In genomic region chr4:185773419-185773818, GRCh38 we compare ENCODE assay signal across 12 cellular contexts. TPM values are rescaled to one million over a fixed set of nuclear protein-coding genes. Genes with fewer than 3 reads are reported as not detected.
DNase-seq lines count a peak whose midpoint lies in the region; ATAC-seq and TF ChIP-seq lines count a peak whose summit lies in the region.
"Had no signal": no experiment of that assay in that cellular context is flagged by ENCODE, and none has a peak within 500 bp of the region (broad histone marks: within the 10 kb centered on the region; RNA-seq: fewer than 3 reads in every experiment).

No MANE protein-coding gene starts in this region.

- H3K36me3 ChIP-seq in WERI-Rb-1 (no peaks in the 10 kb centered on the region), cardiac muscle cell (peaks cover 3% of the 10 kb centered on the region), muscle layer of duodenum (ENCODE audit: control insufficient read depth in 1 of 2, insufficient read depth in 2 of 2, low read length in 2 of 2) (peaks cover 0 to 4% of the 10 kb centered on the region in 2 donors), transverse colon (no peaks in the 10 kb centered on the region)
- no peaks in the 10 kb centered on the region for H3K36me3 ChIP-seq in naive thymus-derived CD4-positive, alpha-beta T cell (ENCODE audit: control insufficient read depth in 2 of 3, insufficient read depth in 3 of 3, low read length in 3 of 3)

- H3K4me1 Mint-ChIP-seq in naive thymus-derived CD4-positive, alpha-beta T cell: no peaks in the 10 kb centered on the region
- H3K4me1 Mint-ChIP-seq: activated naive CD8-positive, alpha-beta T cell treated with anti-CD3 and anti-CD28 coated beads, Interleukin-2, amount 10 ng/mL, durations not matched to agents 7 days and 5 days had no signal

- H3K27ac Mint-ChIP-seq in naive thymus-derived CD4-positive, alpha-beta T cell: no peak overlapping the region
- H3K27ac Mint-ChIP-seq: activated naive CD8-positive, alpha-beta T cell treated with anti-CD3 and anti-CD28 coated beads, Interleukin-2, amount 10 ng/mL, durations not matched to agents 7 days and 5 days had no signal

- TF ChIP-seq EP300 in transverse colon (IDR thresholded peaks at IDR 0.05; ENCODE audit: low read depth): no peak

- H3K4me3 Mint-ChIP-seq in naive thymus-derived CD4-positive, alpha-beta T cell: no peak overlapping the region
- H3K4me3 Mint-ChIP-seq: activated naive CD8-positive, alpha-beta T cell treated with anti-CD3 and anti-CD28 coated beads, Interleukin-2, amount 10 ng/mL, durations not matched to agents 7 days and 5 days had no signal

- peak overlapping the region; percentile 24 for H3K4me3 ChIP-seq in WERI-Rb-1 (ENCODE audit: low read depth, low read length)
- peak overlapping the region; percentile 60 for H3K4me3 ChIP-seq in cardiac muscle cell
- H3K4me3 ChIP-seq in muscle layer of duodenum (ENCODE audit: low read depth in 1 of 2, low read length in 2 of 2): peak overlapping the region; percentile 7 to 45
- H3K4me3 ChIP-seq in transverse colon: peak overlapping the region in 2 of 4 donors; percentile 13 to 27
- H3K4me3 ChIP-seq in naive thymus-derived CD4-positive, alpha-beta T cell (ENCODE audit: low read length): no peak overlapping the region

- H3K4me1 ChIP-seq in cardiac muscle cell (ENCODE audit: low read depth) (peaks cover 55% of the 10 kb centered on the region), muscle layer of duodenum (ENCODE audit: control insufficient read depth in 1 of 2, insufficient read depth in 2 of 2, low read length in 2 of 2) (peaks cover 0 to 7% of the 10 kb centered on the region in 2 donors), transverse colon (peaks cover 5 to 28% (median 20%) of the 10 kb centered on the region in 4 donors)
- no peaks in the 10 kb centered on the region for H3K4me1 ChIP-seq in naive thymus-derived CD4-positive, alpha-beta T cell (ENCODE audit: control insufficient read depth in 2 of 2, insufficient read depth in 2 of 2, low read length in 2 of 2)

- H3K27me3 ChIP-seq in WERI-Rb-1 (ENCODE audit: insufficient read depth, low read depth, severe bottlenecking) (no peaks in the 10 kb centered on the region), cardiac muscle cell (no peaks in the 10 kb centered on the region), muscle layer of duodenum (ENCODE audit: low read depth, low read length) (no peaks in the 10 kb centered on the region), transverse colon (no peaks in the 10 kb centered on the region)
- H3K27me3 ChIP-seq in naive thymus-derived CD4-positive, alpha-beta T cell (ENCODE audit: control insufficient read depth in 2 of 2, insufficient read depth in 2 of 2, low read length in 2 of 2): no peaks in the 10 kb centered on the region

- TF ChIP-seq CTCF in WERI-Rb-1 (IDR thresholded peaks at IDR 0.05; ENCODE audit: low read depth, low read length): peak; percentile 43; the same call in 1 of the 2 replicates
- no peak for TF ChIP-seq CTCF in cardiac muscle cell (IDR thresholded peaks at IDR 0.05; ENCODE audit: low read depth, low read length)
- TF ChIP-seq CTCF in transverse colon (IDR thresholded peaks at IDR 0.05): no peak
- no peak for TF ChIP-seq CTCF in RWPE1 (conservative IDR thresholded peaks at IDR 0.05; ENCODE audit: low read depth)

- peaks cover 0 to 22% (median 6%) of the 10 kb centered on the region in 11 donors for H3K9me3 Mint-ChIP-seq in naive thymus-derived CD4-positive, alpha-beta T cell

- POLR2A ChIA-PET in naive thymus-derived CD4-positive, alpha-beta T cell (lab: Charles Lee): no interaction called here
- POLR2A ChIA-PET in RWPE1 (lab: Yijun Ruan, JAX; ENCODE audit: low non-redundant PET): no interaction called here

- H3K9me3 ChIP-seq in WERI-Rb-1 (ENCODE audit: severe bottlenecking) (peaks cover 2% of the 10 kb centered on the region), cardiac muscle cell (ENCODE audit: low read depth) (no peaks in the 10 kb centered on the region), muscle layer of duodenum (ENCODE audit: control insufficient read depth in 1 of 2, low read length in 2 of 2) (no peaks in the 10 kb centered on the region), transverse colon (no peaks in the 10 kb centered on the region)
- H3K9me3 ChIP-seq in naive thymus-derived CD4-positive, alpha-beta T cell (ENCODE audit: control insufficient read depth in 2 of 3, low read length in 3 of 3): no peaks in the 10 kb centered on the region

- peaks cover 5 to 27% (median 13%) of the 10 kb centered on the region in 5 donors for H3K27me3 Mint-ChIP-seq in naive thymus-derived CD4-positive, alpha-beta T cell

- WGBS in transverse colon (ENCODE audit: low coverage in 1 of 2), 2 donors: 65 to 88% methylated on average over 2 to 11 of the region's 11 CpGs

- no peak for TF ChIP-seq POLR2A in transverse colon (IDR thresholded peaks at IDR 0.05)

- peak overlapping the region; percentile 18 for H3K27ac ChIP-seq in WERI-Rb-1
- H3K27ac ChIP-seq in cardiac muscle cell: peak overlapping the region; percentile 86
- H3K27ac ChIP-seq in muscle layer of duodenum (ENCODE audit: low read length): peak overlapping the region; percentile 58
- peak overlapping the region; percentile 58 to 62 (median 60) for H3K27ac ChIP-seq in transverse colon
- H3K27ac ChIP-seq in naive thymus-derived CD4-positive, alpha-beta T cell (ENCODE audit: low read depth, low read length): no peak overlapping the region
- H3K27ac ChIP-seq in RWPE1: no peak overlapping the region

- in situ Hi-C loops in transverse colon (cut with MboI; ENCODE audit: low pct_ligation_motif_present in 1 of 4, low pct_unique_long_range_greater_than_20kb in 1 of 4, low sequenced_read_pairs in 3 of 4): no loop called here

- intact Hi-C loops in transverse colon (cut with DNase I; ENCODE audit: low total_unique reads): no loop called here
- intact Hi-C loops in naive thymus-derived CD4-positive, alpha-beta T cell (cut with micrococcal nuclease): no loop called here

- peaks cover 0 to 4% (median 0%) of the 10 kb centered on the region in 5 donors for H3K36me3 Mint-ChIP-seq in naive thymus-derived CD4-positive, alpha-beta T cell
- H3K36me3 Mint-ChIP-seq: activated naive CD8-positive, alpha-beta T cell treated with anti-CD3 and anti-CD28 coated beads, Interleukin-2, amount 10 ng/mL, durations not matched to agents 7 days and 5 days had no signal

- no peak for ATAC-seq in naive thymus-derived CD4-positive, alpha-beta T cell

- DNase-seq in WERI-Rb-1: peak; percentile 89
- peak in 1 of 2 donors; percentile 66 for DNase-seq in cardiac muscle cell (ENCODE audit: low read depth in 1 of 2, low spot score in 1 of 2)
- no peak for DNase-seq in transverse colon
- no peak for DNase-seq in naive thymus-derived CD4-positive, alpha-beta T cell
- no peak for DNase-seq in RWPE1 (ENCODE audit: low spot score)
- no peak for DNase-seq in COR-L47 (lab: John Stamatoyannopoulos, UW)
- DNase-seq in stimulated activated CD4-positive, alpha-beta T cell treated with anti-CD3 and anti-CD28 coated beads, Interleukin-4, amount 100 ng/mL, for 24 hours: no peak
- DNase-seq: activated naive CD8-positive, alpha-beta T cell treated with anti-CD3 and anti-CD28 coated beads, Interleukin-2, amount 10 ng/mL, durations not matched to agents 7 days and 5 days; DMS 273 treated with DMSO at 0.1 percent for 48 hours; KG1; SW 1271 had no signal

- CTCF ChIA-PET in naive thymus-derived CD4-positive, alpha-beta T cell (lab: Charles Lee): no interaction called here
- CTCF ChIA-PET in RWPE1 (lab: Yijun Ruan, JAX): no interaction called here

RNA-seq across cellular contexts. Expression of gene SORBS2, which starts 38.6 kb away (rescaled TPM):
- 318 and 453 TPM in 2 replicates for total RNA-seq in cardiac muscle cell
- polyA plus RNA-seq in cardiac muscle cell: 470 and 545 TPM in 2 replicates
- total RNA-seq in transverse colon: 100 to 1,000 TPM in 3 of 4 donors, 10 to 100 TPM in 1; 92.7 to 234 (median 122) TPM
- total RNA-seq in naive thymus-derived CD4-positive, alpha-beta T cell: 1 to 10 TPM in 1 of 5 experiments, under 1 TPM in 1, not detected in 3; 0.21 to 1.4 TPM
- polyA plus RNA-seq in naive thymus-derived CD4-positive, alpha-beta T cell: not detected
- total RNA-seq: activated naive CD8-positive, alpha-beta T cell treated with anti-CD3 and anti-CD28 coated beads, Interleukin-2, amount 10 ng/mL, durations not matched to agents 7 days and 5 days had no signal

Comparison
In these comparisons a context has a peak if more than half of its experiments do, and no peak if none do; other contexts are left out.
1. H3K27ac ChIP-seq: peak in WERI-Rb-1 (single experiment), cardiac muscle cell (single experiment), muscle layer of duodenum (single experiment) and transverse colon (4 of 4); none in naive thymus-derived CD4-positive, alpha-beta T cell (single experiment) and RWPE1 (single experiment).
2. RNA of gene SORBS2, which starts 38.6 kb away (total RNA-seq): 318 to 453 TPM in cardiac muscle cell and 92.7 to 234 TPM in transverse colon; 0.21 to 1.4 TPM in naive thymus-derived CD4-positive, alpha-beta T cell; every median in the first group is over 10 times any median in the second.